In the genomic region with DNA sequence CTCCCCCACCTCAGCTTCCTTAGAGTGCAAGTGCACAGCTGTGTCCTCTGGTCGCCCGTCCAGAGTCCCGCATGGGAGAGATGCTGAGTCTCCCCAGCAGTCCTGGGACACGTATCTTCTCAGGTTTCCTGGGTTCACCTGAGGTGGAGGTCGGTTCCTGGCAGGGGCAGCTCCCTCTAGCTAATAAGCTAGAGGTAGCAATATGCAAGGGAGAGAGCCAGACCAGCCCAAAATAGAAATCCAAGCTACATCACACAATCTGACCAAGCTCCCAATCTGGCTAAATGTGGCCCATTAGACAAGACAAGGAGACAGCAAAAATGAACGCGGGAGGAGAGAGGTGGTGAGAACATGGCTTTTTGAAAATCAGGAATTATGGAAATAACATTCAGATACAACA, we compare ENCODE assay signal across 25 cellular contexts. TPM values are rescaled to one million over a fixed set of nuclear protein-coding genes. Genes with fewer than 3 reads are reported as not detected.
"Had no signal": no experiment of that assay in that cellular context is flagged by ENCODE, and none has a peak within 500 bp of the region (broad histone marks: within the 10 kb centered on the region; RNA-seq: fewer than 3 reads in every experiment).

No MANE protein-coding gene starts in this region.

- H3K4me3 ChIP-seq: left lung, lower lobe of right lung, ovary, right atrium auricular region, right lobe of liver, smooth muscle cell, tibial nerve, uterus had no signal

- DNase-seq: hippocampal formation; islet precursor cell; kidney glomerular epithelial cell; left colon; left lung; lower lobe of right lung; mammary epithelial cell; mesenchymal stem cell; naive thymus-derived CD8-positive, alpha-beta T cell; ovary; right lobe of liver; stimulated activated CD4-positive, alpha-beta T cell treated with anti-CD3 and anti-CD28 coated beads, Interleukin-1b, Interleukin-23, amount 100 ng/mL, for 48 hours; stimulated activated CD4-positive, alpha-beta T cell treated with anti-CD3 and anti-CD28 coated beads, Interleukin-2, amount 100 ng/mL, for 48 hours; stimulated activated CD4-positive, alpha-beta T cell treated with anti-CD3 and anti-CD28 coated beads, Interleukin-4, amount 100 ng/mL, for 4 hours; stimulated activated CD8-positive, alpha-beta memory T cell treated with anti-CD3 and anti-CD28 coated beads, Interleukin-4, amount 100 ng/mL, for 48 hours; stimulated activated naive CD4-positive, alpha-beta T cell treated with Interleukin-2 at 50 U/mL for 16 hours; stimulated activated naive CD8-positive, alpha-beta T cell treated with anti-CD3 and anti-CD28 coated beads, Interleukin-15, amount 100 ng/mL, for 72 hours; uterus had no signal

- H3K27me3 ChIP-seq: ovary, right atrium auricular region, right lobe of liver, uterus had no signal

- H3K27me3 Mint-ChIP-seq: progenitor cell of endocrine pancreas; stimulated activated memory B cell treated with anti-CD40 and anti-IgM and Interleukin-4, amounts not matched to agents 10 μg/mL and 1 μg/mL and 100 μg/mL, for 72 hours; type B pancreatic cell had no signal

- H3K9me3 ChIP-seq: left lung, lower lobe of right lung, ovary, right atrium auricular region, right lobe of liver, tibial nerve, uterus had no signal

- H3K36me3 Mint-ChIP-seq: naive thymus-derived CD8-positive, alpha-beta T cell; stimulated activated memory B cell treated with anti-CD40 and anti-IgM and Interleukin-4, amounts not matched to agents 10 μg/mL and 1 μg/mL and 100 μg/mL, for 72 hours; type B pancreatic cell had no signal

- H3K36me3 ChIP-seq: left lung, lower lobe of right lung, ovary, right atrium auricular region, right lobe of liver, tibial nerve, uterus had no signal

- H3K27ac ChIP-seq: left lung, lower lobe of right lung, ovary, right atrium auricular region, right lobe of liver, tibial nerve, uterus had no signal

- H3K4me1 Mint-ChIP-seq: naive thymus-derived CD8-positive, alpha-beta T cell; nephron; stimulated activated memory B cell treated with anti-CD40 and anti-IgM and Interleukin-4, amounts not matched to agents 10 μg/mL and 1 μg/mL and 100 μg/mL, for 72 hours; stimulated activated naive CD8-positive, alpha-beta T cell treated with anti-CD3 and anti-CD28 coated beads, Interleukin-15, amount 100 ng/mL, for 72 hours had no signal

- H3K4me3 Mint-ChIP-seq: naive thymus-derived CD8-positive, alpha-beta T cell; nephron; stimulated activated memory B cell treated with anti-CD40 and anti-IgM and Interleukin-4, amounts not matched to agents 10 μg/mL and 1 μg/mL and 100 μg/mL, for 72 hours; stimulated activated naive CD8-positive, alpha-beta T cell treated with anti-CD3 and anti-CD28 coated beads, Interleukin-15, amount 100 ng/mL, for 72 hours; type B pancreatic cell had no signal

- H3K4me2 ChIP-seq: smooth muscle cell had no signal

- H3K27ac Mint-ChIP-seq: nephron; progenitor cell of endocrine pancreas; stimulated activated memory B cell treated with anti-CD40 and anti-IgM and Interleukin-4, amounts not matched to agents 10 μg/mL and 1 μg/mL and 100 μg/mL, for 72 hours; stimulated activated naive CD8-positive, alpha-beta T cell treated with anti-CD3 and anti-CD28 coated beads, Interleukin-15, amount 100 ng/mL, for 72 hours; type B pancreatic cell had no signal

- H3K9me3 Mint-ChIP-seq: naive thymus-derived CD8-positive, alpha-beta T cell; nephron; stimulated activated memory B cell treated with anti-CD40 and anti-IgM and Interleukin-4, amounts not matched to agents 10 μg/mL and 1 μg/mL and 100 μg/mL, for 72 hours; stimulated activated naive CD8-positive, alpha-beta T cell treated with anti-CD3 and anti-CD28 coated beads, Interleukin-15, amount 100 ng/mL, for 72 hours; type B pancreatic cell had no signal

- H3K4me1 ChIP-seq: left lung, lower lobe of right lung, right atrium auricular region, right lobe of liver, uterus had no signal

RNA-seq across cellular contexts. Expression of a gene that starts 30.9 kb away (rescaled TPM):
- total RNA-seq: naive thymus-derived CD8-positive, alpha-beta T cell had no signal
- polyA plus RNA-seq: naive thymus-derived CD8-positive, alpha-beta T cell had no signal
